Comparison of ENCODE assay signal across 14 cellular contexts in the genomic region with DNA sequence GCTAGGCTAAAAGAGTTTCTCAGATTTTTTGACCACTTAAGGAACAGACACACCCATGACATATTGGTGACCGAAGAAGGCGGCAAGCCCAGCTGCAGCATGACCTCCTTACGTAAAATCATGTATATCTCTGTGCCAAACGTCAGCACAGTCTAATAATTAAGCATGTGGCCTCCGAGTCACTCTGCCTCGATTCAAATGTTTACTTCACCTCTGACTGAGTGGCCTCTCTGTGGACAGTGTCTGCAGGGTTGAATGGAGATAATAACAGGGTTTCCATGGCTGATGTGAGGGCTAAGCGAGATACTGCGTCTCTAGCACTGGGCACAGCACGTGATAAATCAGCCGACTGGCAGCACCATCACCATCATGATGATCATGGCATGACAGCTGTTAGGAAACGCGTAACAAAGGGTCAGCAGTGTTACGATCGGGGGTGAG.
DNase-seq lines count a peak whose midpoint lies in the region; ATAC-seq and TF ChIP-seq lines count a peak whose summit lies in the region.
"Had no signal": no experiment of that assay in that cellular context is flagged by ENCODE, and none has a peak within 500 bp of the region (broad histone marks: within the 10 kb centered on the region; RNA-seq: fewer than 3 reads in every experiment).

No MANE protein-coding gene starts in this region.

- H3K27me3 ChIP-seq in BLaER1 treated with 17β-estradiol and CSF1 and Interleukin-3, amounts not matched to agents 10 nM and 100 nM: no peaks in the 10 kb centered on the region
- H3K27me3 ChIP-seq in body of pancreas: no peaks in the 10 kb centered on the region
- no peaks in the 10 kb centered on the region for H3K27me3 ChIP-seq in right cardiac atrium (ENCODE audit: control insufficient read depth, insufficient read depth)
- H3K27me3 ChIP-seq in psoas muscle (ENCODE audit: insufficient read depth in 3 of 3, low read length in 2 of 3): no peaks in the 10 kb centered on the region

- DNase-seq in body of pancreas (peak in 2 of 4 donors; percentile 17 to 42), right cardiac atrium (peak; percentile 28 to 42 (median 35)), psoas muscle (peak in 1 of 2 donors; percentile 27), AG20443 (ENCODE audit: low spot score) (no peak), NCI-H2107 (lab: John Stamatoyannopoulos, UW) (no peak)
- DNase-seq in stimulated activated naive CD4-positive, alpha-beta T cell (lab: John Stamatoyannopoulos, UW): no peak
- no peak for DNase-seq in activated CD8-positive, alpha-beta memory T cell treated with anti-CD3 and anti-CD28 coated beads, Interleukin-2, amount 50 U/mL, for 48 hours
- DNase-seq: activated T-cell treated with anti-CD3 and anti-CD28 coated beads, Interleukin-2, amount 50 U/mL, for 72 hours; GF-D8; NCI-H446; WERI-Rb-1 had no signal

- H3K9me3 ChIP-seq in BLaER1 treated with 17β-estradiol and CSF1 and Interleukin-3, amounts not matched to agents 10 nM and 100 nM (replicated peaks in 1 of 11): peaks cover 0 to 4% (median 0%) of the 10 kb centered on the region in 11 experiments; a peak in 2 of 22 replicates
- H3K9me3 ChIP-seq in body of pancreas (no peaks in the 10 kb centered on the region), right cardiac atrium (ENCODE audit: control insufficient read depth, low read length) (no peaks in the 10 kb centered on the region), psoas muscle (no peaks in the 10 kb centered on the region)

- H4K20me1 ChIP-seq in BLaER1 treated with 17β-estradiol and CSF1 and Interleukin-3, amounts not matched to agents 10 nM and 100 nM: peaks cover 0 to 35% (median 0%) of the 10 kb centered on the region in 11 experiments; a peak in 7 of 22 replicates

- intact Hi-C loops in body of pancreas (cut with DNase I) (no loop called here), right cardiac atrium (cut with DNase I) (no loop called here), psoas muscle (cut with DNase I) (no loop called here)

- H3K4me1 ChIP-seq in BLaER1 treated with 17β-estradiol and CSF1 and Interleukin-3, amounts not matched to agents 10 nM and 100 nM: peaks cover 14 to 55% (median 51%) of the 10 kb centered on the region in 10 experiments; a peak in 19 of 20 replicates
- no peaks in the 10 kb centered on the region for H3K4me1 ChIP-seq in body of pancreas
- peaks cover 2% of the 10 kb centered on the region for H3K4me1 ChIP-seq in right cardiac atrium (ENCODE audit: control insufficient read depth, insufficient read depth, low read length)
- peaks cover 36% of the 10 kb centered on the region for H3K4me1 ChIP-seq in psoas muscle

- WGBS in body of pancreas, 2 donors: 60 to 61% methylated on average over 14 of the region's 14 CpGs
- 37% methylated on average over 14 of the region's 14 CpGs for WGBS in right cardiac atrium
- WGBS in psoas muscle, 3 donors: 17 to 34% (median 19%) methylated on average over 14 of the region's 14 CpGs

- H3K4me3 ChIP-seq in BLaER1 treated with 17β-estradiol and CSF1 and Interleukin-3, amounts not matched to agents 10 nM and 100 nM: no peak overlapping the region
- H3K4me3 ChIP-seq in body of pancreas (no peak overlapping the region), right cardiac atrium (ENCODE audit: low read length) (no peak overlapping the region), psoas muscle (peak overlapping the region; percentile 48)

- H3K27ac ChIP-seq in BLaER1 treated with 17β-estradiol and CSF1 and Interleukin-3, amounts not matched to agents 10 nM and 100 nM: no peak overlapping the region
- H3K27ac ChIP-seq in body of pancreas (peak overlapping the region in 2 of 4 donors; percentile 3 to 21), right cardiac atrium (ENCODE audit: low read length) (peak overlapping the region; percentile 76), psoas muscle (peak overlapping the region; percentile 66)
- H3K27ac ChIP-seq: RWPE1, WERI-Rb-1 had no signal

- no peak for TF ChIP-seq POLR2A in body of pancreas (IDR thresholded peaks at IDR 0.05)

- TF ChIP-seq CTCF in body of pancreas (IDR thresholded peaks at IDR 0.05) (no peak), psoas muscle (IDR thresholded peaks at IDR 0.05) (no peak)

- H3K4me2 ChIP-seq in BLaER1 treated with 17β-estradiol and CSF1 and Interleukin-3, amounts not matched to agents 10 nM and 100 nM: peak overlapping the region in 7 of 11 experiments; percentile 65 to 90 (median 80); a peak in 13 of 22 replicates

- H3K9ac ChIP-seq in BLaER1 treated with 17β-estradiol and CSF1 and Interleukin-3, amounts not matched to agents 10 nM and 100 nM: no peak overlapping the region

- no peaks in the 10 kb centered on the region for H3K36me3 ChIP-seq in BLaER1 treated with 17β-estradiol and CSF1 and Interleukin-3, amounts not matched to agents 10 nM and 100 nM
- no peaks in the 10 kb centered on the region for H3K36me3 ChIP-seq in body of pancreas (replicated peaks in 1 of 2; ENCODE audit: insufficient read depth in 1 of 2, low read depth in 2 of 2)
- no peaks in the 10 kb centered on the region for H3K36me3 ChIP-seq in psoas muscle (ENCODE audit: insufficient read depth in 1 of 2, low read depth in 1 of 2)
- H3K36me3 ChIP-seq: WERI-Rb-1 had no signal

- ATAC-seq in body of pancreas (peak; percentile 52), right cardiac atrium (peak; percentile 32 to 63), psoas muscle (peak; percentile 65 to 85 (median 74))
- ATAC-seq: activated T-cell treated with anti-CD3 and anti-CD28 coated beads, Interleukin-2, amount 50 U/mL, for 72 hours; esophagus mucosa had no signal

Comparison
In these comparisons a context has a peak if more than half of its experiments do, and no peak if none do; other contexts are left out.
1. H3K27ac ChIP-seq: peak in right cardiac atrium (single experiment) and psoas muscle (single experiment); none in BLaER1 treated with 17β-estradiol and CSF1 and Interleukin-3, amounts not matched to agents 10 nM and 100 nM (0 of 11).
2. DNase-seq: peak in right cardiac atrium (3 of 3); none in stimulated activated naive CD4-positive, alpha-beta T cell (0 of 6), AG20443 (single experiment), NCI-H2107 (single experiment) and activated CD8-positive, alpha-beta memory T cell treated with anti-CD3 and anti-CD28 coated beads, Interleukin-2, amount 50 U/mL, for 48 hours (single experiment).
3. Peak in every context shown above with its lines, with median percentiles within 50 percentile points of each other: ATAC-seq.